In genomic region chr6:107561325-107561724, GRCh38 we compare ENCODE assay signal across 24 cellular contexts.
A peak's percentile ranks its signal among the peaks of the same experiment; 100 is the strongest.
DNase-seq lines count a peak whose midpoint lies in the region; ATAC-seq and TF ChIP-seq lines count a peak whose summit lies in the region.
"Had no signal": no experiment of that assay in that cellular context is flagged by ENCODE, and none has a peak within 500 bp of the region (broad histone marks: within the 10 kb centered on the region; RNA-seq: fewer than 3 reads in every experiment).

No MANE protein-coding gene starts in this region.

- H3K4me1 Mint-ChIP-seq in T-helper 2 cell treated with Interferon-gamma antibody and Interleukin-4, amounts not matched to agents 5 μg/mL and 100 μg/mL, for 36 hours (ENCODE audit: low read depth), result no peaks in the 10 kb centered on the region
- H3K4me1 Mint-ChIP-seq: CD4-positive, alpha-beta memory T cell had no signal

- no peak overlapping the region for H3K4me3 Mint-ChIP-seq in T-helper 2 cell treated with Interferon-gamma antibody and Interleukin-4, amounts not matched to agents 5 μg/mL and 100 μg/mL, for 36 hours
- H3K4me3 Mint-ChIP-seq: activated CD8-positive, alpha-beta T cell treated with anti-CD3 and anti-CD28 coated beads for 36 hours; CD4-positive, alpha-beta memory T cell; stimulated activated naive CD8-positive, alpha-beta T cell treated with anti-CD3 and anti-CD28 coated beads, Interleukin-15, Interleukin-2, amounts not matched to agents 100 ng/mL and 50 ng/mL, for 24 hours had no signal

- H3K9me3 Mint-ChIP-seq in T-helper 2 cell treated with Interferon-gamma antibody and Interleukin-4, amounts not matched to agents 5 μg/mL and 100 μg/mL, for 36 hours, result no peaks in the 10 kb centered on the region
- H3K9me3 Mint-ChIP-seq: activated CD8-positive, alpha-beta T cell treated with anti-CD3 and anti-CD28 coated beads for 36 hours; CD4-positive, alpha-beta memory T cell; stimulated activated naive CD8-positive, alpha-beta T cell treated with anti-CD3 and anti-CD28 coated beads, Interleukin-15, Interleukin-2, amounts not matched to agents 100 ng/mL and 50 ng/mL, for 24 hours had no signal

- TF ChIP-seq CTCF in left ventricle myocardium inferior (IDR thresholded peaks at IDR 0.05; ENCODE audit: borderline replicate concordance) (no peak), A673 (conservative IDR thresholded peaks at IDR 0.05; ENCODE audit: low read depth, low read length) (no peak)

- BruUV-seq in A673 (replicated peaks; lab: Mats Ljungman, UMichigan), result no TSS peak

- no peaks in the 10 kb centered on the region for H3K36me3 ChIP-seq in left ventricle myocardium inferior
- no peaks in the 10 kb centered on the region for H3K36me3 ChIP-seq in A673 (ENCODE audit: insufficient read depth, low read length, poor library complexity, severe bottlenecking)
- H3K36me3 ChIP-seq: esophagus squamous epithelium, spleen had no signal

- peak overlapping the region; percentile 67 for H3K27ac ChIP-seq in left ventricle myocardium inferior (replicated peaks)
- H3K27ac ChIP-seq in A673 (ENCODE audit: low read depth, low read length, poor library complexity, severe bottlenecking), result no peak overlapping the region
- H3K27ac ChIP-seq: A549, HL-60 had no signal

- ATAC-seq in Right ventricle myocardium inferior (peak; percentile 84), GM18498 (IDR thresholded peaks at IDR 0.05; ENCODE audit: unreplicated experiment) (no peak)
- ATAC-seq: A549; activated CD8-positive, alpha-beta T cell treated with anti-CD3 and anti-CD28 coated beads for 36 hours; SK-N-SH treated with all-trans-retinoic acid at 6 μM for 48 hours had no signal

- H3K27me3 ChIP-seq in left ventricle myocardium inferior (ENCODE audit: low read depth) (no peaks in the 10 kb centered on the region), A673 (replicated peaks; ENCODE audit: insufficient read depth, low read depth, low read length, poor library complexity) (no peaks in the 10 kb centered on the region)
- H3K27me3 ChIP-seq: esophagus squamous epithelium, spleen had no signal

- no peak overlapping the region for H3K27ac Mint-ChIP-seq in T-helper 2 cell treated with Interferon-gamma antibody and Interleukin-4, amounts not matched to agents 5 μg/mL and 100 μg/mL, for 36 hours
- H3K27ac Mint-ChIP-seq: activated CD8-positive, alpha-beta T cell treated with anti-CD3 and anti-CD28 coated beads for 36 hours; CD4-positive, alpha-beta memory T cell; stimulated activated naive CD8-positive, alpha-beta T cell treated with anti-CD3 and anti-CD28 coated beads, Interleukin-15, Interleukin-2, amounts not matched to agents 100 ng/mL and 50 ng/mL, for 24 hours had no signal

- H3K27me3 Mint-ChIP-seq in T-helper 2 cell treated with Interferon-gamma antibody and Interleukin-4, amounts not matched to agents 5 μg/mL and 100 μg/mL, for 36 hours (ENCODE audit: low read depth), result peaks cover 32% of the 10 kb centered on the region

- CTCF ChIA-PET in A673 (lab: Charles Lee), result no interaction called here

- H3K4me1 ChIP-seq in left ventricle myocardium inferior, result peaks cover 33% of the 10 kb centered on the region
- no peaks in the 10 kb centered on the region for H3K4me1 ChIP-seq in A673 (ENCODE audit: insufficient read depth, low read length, poor library complexity, severe bottlenecking)
- H3K4me1 ChIP-seq: A549, esophagus squamous epithelium, spleen had no signal

- H3K4me3 ChIP-seq in left ventricle myocardium inferior (no peak overlapping the region), A673 (ENCODE audit: low read depth, low read length, poor library complexity, severe bottlenecking) (no peak overlapping the region)
- H3K4me3 ChIP-seq: A549, esophagus squamous epithelium, spleen had no signal

- no peaks in the 10 kb centered on the region for H3K9me3 ChIP-seq in left ventricle myocardium inferior (replicated peaks)
- H3K9me3 ChIP-seq in A673 (ENCODE audit: low read depth, low read length, poor library complexity, severe bottlenecking), result no peaks in the 10 kb centered on the region
- H3K9me3 ChIP-seq: A549, esophagus squamous epithelium, spleen had no signal

- POLR2A ChIA-PET in A673 (lab: Charles Lee; ENCODE audit: low non-redundant PET), result no interaction called here

- no peaks in the 10 kb centered on the region for H3K36me3 Mint-ChIP-seq in T-helper 2 cell treated with Interferon-gamma antibody and Interleukin-4, amounts not matched to agents 5 μg/mL and 100 μg/mL, for 36 hours (ENCODE audit: low read depth)
- H3K36me3 Mint-ChIP-seq: CD4-positive, alpha-beta memory T cell had no signal

- DNase-seq in Right ventricle myocardium inferior (ENCODE audit: missing footprints) (peak; percentile 76), cardiac septum (ENCODE audit: low spot score) (no peak), left ventricle myocardium inferior (peak; percentile 64), posterior vena cava (ENCODE audit: low spot score) (peak; percentile 85), HK-2 (ENCODE audit: unreplicated experiment) (no peak), A673 (ENCODE audit: low spot score) (no peak)
- DNase-seq in T-helper 2 cell treated with Interferon-gamma antibody and Interleukin-4, amounts not matched to agents 5 μg/mL and 100 μg/mL, for 36 hours (ENCODE audit: low spot score), result no peak
- DNase-seq: activated CD8-positive, alpha-beta T cell treated with anti-CD3 and anti-CD28 coated beads for 36 hours; activated effector memory CD4-positive, alpha-beta T cell treated with Interleukin-2 at 50 U/mL for 16 hours; anterior cingulate cortex; CD4-positive, alpha-beta memory T cell; dermis blood vessel endothelial cell; EL; esophagus squamous epithelium; KG1; NCI-H1105 treated with DMSO at 0.1 percent for 48 hours; NCI-H446 treated with DMSO at 0.1 percent for 48 hours; nucleus accumbens; spleen had no signal

- intact Hi-C loops in Right ventricle myocardium inferior (cut with DNase I) (no loop called here), cardiac septum (cut with DNase I) (no loop called here), left ventricle myocardium inferior (cut with micrococcal nuclease) (no loop called here), posterior vena cava (cut with DNase I) (no loop called here), A673 (cut with micrococcal nuclease; ENCODE audit: unreplicated experiment) (no loop called here)

Comparison
In these comparisons a context has a peak if more than half of its experiments do, and no peak if none do; other contexts are left out.
1. DNase-seq: peak in Right ventricle myocardium inferior (single experiment), left ventricle myocardium inferior (single experiment) and posterior vena cava (single experiment); none in cardiac septum (single experiment), HK-2 (single experiment), A673 (single experiment) and T-helper 2 cell treated with Interferon-gamma antibody and Interleukin-4, amounts not matched to agents 5 μg/mL and 100 μg/mL, for 36 hours (single experiment).